ENCODE assay signal across 8 cellular contexts in the genomic region with DNA sequence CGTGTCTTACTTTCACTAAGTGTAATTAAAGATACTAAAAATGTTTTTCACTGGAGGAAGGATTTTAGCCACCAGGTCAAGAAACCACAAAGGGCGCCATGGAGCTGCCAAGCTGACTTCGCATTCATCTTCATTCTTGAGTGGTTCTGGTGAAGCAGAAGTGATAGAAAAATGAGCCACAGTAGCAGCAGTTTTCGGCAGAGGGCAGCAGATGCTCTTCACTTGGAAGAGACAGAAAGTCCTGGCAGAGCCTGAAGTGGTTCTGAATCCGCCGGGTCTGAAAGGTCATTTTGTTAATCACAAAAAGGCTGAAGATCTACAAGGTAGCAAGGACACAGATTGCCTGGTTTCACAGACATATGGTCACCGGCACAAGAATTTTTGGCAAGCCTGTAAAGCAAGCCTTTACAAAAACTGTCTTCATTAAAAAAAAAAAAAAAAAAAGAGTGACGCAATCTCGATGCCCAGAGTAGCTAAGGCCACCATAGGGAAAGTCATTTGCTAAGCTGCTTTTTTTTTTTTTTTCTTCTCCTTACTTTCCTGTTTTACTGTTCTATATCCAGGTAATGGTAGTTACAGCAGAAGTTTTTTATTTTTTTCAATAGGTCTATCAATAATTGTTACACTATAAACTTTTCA.
DNase-seq lines count a peak whose midpoint lies in the region; ATAC-seq, FAIRE-seq and TF ChIP-seq lines count a peak whose summit lies in the region.

No MANE protein-coding gene starts in this region.

- in situ Hi-C loops in GM12878 (cut with MboI) = no loop called here

- ATAC-seq in GM12878 (peak; percentile 34; the same call in 1 of the 3 replicates), HG03520 (IDR thresholded peaks at IDR 0.05; ENCODE audit: unreplicated experiment) (no peak), GM21717 (IDR thresholded peaks at IDR 0.05; ENCODE audit: unreplicated experiment) (no peak)
- no peak for ATAC-seq in stimulated activated memory B cell treated with anti-CD40 and anti-IgM and Interleukin-4, amounts not matched to agents 10 μg/mL and 1 μg/mL and 100 μg/mL, for 72 hours

- peak; percentile 38 for DNase-seq in Calu3
- DNase-seq in NB4 (ENCODE audit: low read depth) = peak; percentile 13
- DNase-seq in GM12878 (ENCODE audit: low read depth, low spot score) = no peak
- DNase-seq in left kidney (ENCODE audit: low read depth, low spot score) = peak; percentile 71
- DNase-seq in stimulated activated naive CD4-positive, alpha-beta T cell treated with Interleukin-2 at 50 U/mL for 16 hours (lab: John Stamatoyannopoulos, UW) = no peak

- H3K79me2 ChIP-seq in GM12878 (ENCODE audit: control insufficient read depth, insufficient read depth, low read length) = no peaks in the 10 kb centered on the region

- TF ChIP-seq EP300 in GM12878 (IDR thresholded peaks at IDR 0.05; ENCODE audit: borderline replicate concordance in 1 of 2, control insufficient read depth in 1 of 2, low read depth in 2 of 2, low read length in 2 of 2) = no peak

- no peak overlapping the region for H3K4me3 ChIP-seq in NB4 (ENCODE audit: low read depth, low read length)
- H3K4me3 ChIP-seq in GM12878 = no peak overlapping the region

- FAIRE-seq in GM12878 (lab: Jason Lieb, UNC) = no peak

- no peaks in the 10 kb centered on the region for H3K4me1 ChIP-seq in GM12878 (ENCODE audit: control insufficient read depth, insufficient read depth, low read length)

- intact Hi-C loops in Calu3 (cut with micrococcal nuclease; ENCODE audit: unreplicated experiment) (loop anchor here (2.0 to 10.0 kb wide), 3 partner anchors 76 to 1118 kb away; no protein-coding TSS in a partner anchor), GM12878 (cut with micrococcal nuclease; ENCODE audit: unreplicated experiment) (no loop called here)

- no peak overlapping the region for H3K9ac ChIP-seq in GM12878 (ENCODE audit: control insufficient read depth, insufficient read depth, low read length)

- no peaks in the 10 kb centered on the region for H3K36me3 ChIP-seq in GM12878 (ENCODE audit: control insufficient read depth in 2 of 2, insufficient read depth in 2 of 2, low read length in 1 of 2)

- no peak overlapping the region for H3K4me2 ChIP-seq in GM12878 (ENCODE audit: control insufficient read depth, insufficient read depth)

- no peak overlapping the region for H3K27ac Mint-ChIP-seq in Calu3 (ENCODE audit: unreplicated experiment)
- H3K27ac Mint-ChIP-seq in stimulated activated memory B cell treated with anti-CD40 and anti-IgM and Interleukin-4, amounts not matched to agents 10 μg/mL and 1 μg/mL and 100 μg/mL, for 72 hours = no peak overlapping the region

- no peak overlapping the region for H3K4me3 Mint-ChIP-seq in Calu3 (ENCODE audit: low read depth, unreplicated experiment)
- no peak overlapping the region for H3K4me3 Mint-ChIP-seq in stimulated activated memory B cell treated with anti-CD40 and anti-IgM and Interleukin-4, amounts not matched to agents 10 μg/mL and 1 μg/mL and 100 μg/mL, for 72 hours

- WGBS in GM12878 (ENCODE audit: insufficient coverage, insufficient replicate concordance, low lambda C conversion rate, missing lambda C conversion rate) = 35% methylated on average over 9 of the region's 9 CpGs

- H3K27me3 ChIP-seq in GM12878 (replicated peaks in 1 of 2; ENCODE audit: control insufficient read depth in 2 of 2, insufficient read depth in 2 of 2, low read length in 1 of 2) = no peaks in the 10 kb centered on the region

- H3K27me3 Mint-ChIP-seq in Calu3 (ENCODE audit: unreplicated experiment) = no peaks in the 10 kb centered on the region
- no peaks in the 10 kb centered on the region for H3K27me3 Mint-ChIP-seq in stimulated activated memory B cell treated with anti-CD40 and anti-IgM and Interleukin-4, amounts not matched to agents 10 μg/mL and 1 μg/mL and 100 μg/mL, for 72 hours

- no peaks in the 10 kb centered on the region for H3K4me1 Mint-ChIP-seq in Calu3 (ENCODE audit: low read depth, unreplicated experiment)
- no peaks in the 10 kb centered on the region for H3K4me1 Mint-ChIP-seq in stimulated activated memory B cell treated with anti-CD40 and anti-IgM and Interleukin-4, amounts not matched to agents 10 μg/mL and 1 μg/mL and 100 μg/mL, for 72 hours

- CTCF ChIA-PET in Calu3 (lab: Charles Lee) = interaction anchor here (0.6 to 1.1 kb wide), 8 partner anchors 37 to 688 kb away, joined by 3 to 5 read pairs (median 3); no protein-coding TSS in a partner anchor
- CTCF ChIA-PET in GM12878 (lab: Yijun Ruan, JAX) = interaction anchor here (1.3 kb wide), 1 partner anchor 201 kb away, joined by 3 read pairs; no protein-coding TSS in a partner anchor

- no peak overlapping the region for H3K27ac ChIP-seq in GM12878 (ENCODE audit: control insufficient read depth, insufficient read depth)

- BruUV-seq in Calu3 (replicated peaks; lab: Mats Ljungman, UMichigan) (no TSS peak), GM12878 (replicated peaks; lab: Mats Ljungman, UMichigan) (no TSS peak)

- no peaks in the 10 kb centered on the region for H4K20me1 ChIP-seq in GM12878 (ENCODE audit: control insufficient read depth, insufficient read depth)

- RAD21 ChIA-PET in GM12878 (lab: Charles Lee; ENCODE audit: unreplicated experiment) = no interaction called here

- no peak overlapping the region for H2AFZ ChIP-seq in GM12878 (ENCODE audit: control insufficient read depth, low read depth, low read length)

- H3K36me3 Mint-ChIP-seq in Calu3 (ENCODE audit: insufficient read depth, unreplicated experiment) = no peaks in the 10 kb centered on the region
- H3K36me3 Mint-ChIP-seq in stimulated activated memory B cell treated with anti-CD40 and anti-IgM and Interleukin-4, amounts not matched to agents 10 μg/mL and 1 μg/mL and 100 μg/mL, for 72 hours = no peaks in the 10 kb centered on the region

- H3K9me3 ChIP-seq in GM12878 (replicated peaks; ENCODE audit: control insufficient read depth, insufficient read depth, low read length) = no peaks in the 10 kb centered on the region

- 0 out of 2 replicates have a peak, but pooled peaks have one; percentile 18 for TF ChIP-seq RAD21 in GM12878 (IDR thresholded peaks at IDR 0.05; ENCODE audit: insufficient read depth, low read depth, low read length)

- POLR2A ChIA-PET in GM12878 (lab: Charles Lee) = no interaction called here

- SMC1A ChIA-PET in GM12878 (lab: Charles Lee; ENCODE audit: uncharacterized antibody, unreplicated experiment) = no interaction called here

- H3K9me3 Mint-ChIP-seq in Calu3 (ENCODE audit: low read depth, unreplicated experiment) = no peaks in the 10 kb centered on the region
- no peaks in the 10 kb centered on the region for H3K9me3 Mint-ChIP-seq in stimulated activated memory B cell treated with anti-CD40 and anti-IgM and Interleukin-4, amounts not matched to agents 10 μg/mL and 1 μg/mL and 100 μg/mL, for 72 hours

- TF ChIP-seq POLR2A in NB4 (IDR thresholded peaks at IDR 0.05; ENCODE audit: extremely low read depth, insufficient read length) = no peak
- no peak for TF ChIP-seq POLR2A in GM12878 (IDR thresholded peaks at IDR 0.05; ENCODE audit: low read depth, low read length)

- TF ChIP-seq CTCF in Calu3 (IDR thresholded peaks at IDR 0.05; ENCODE audit: unreplicated experiment) (peak; percentile 40), NB4 (IDR thresholded peaks at IDR 0.05; ENCODE audit: low read depth, low read length) (no peak), GM12878 (IDR thresholded peaks at IDR 0.05 in 2 of 3, conservative IDR thresholded peaks at IDR 0.05 in 1 of 3; ENCODE audit: control insufficient read depth in 2 of 3, extremely low read depth in 1 of 3, insufficient read depth in 1 of 3, low read depth in 3 of 3, low read length in 3 of 3) (peak in 2 of 3 experiments; percentile 17 to 24; a peak in 2 of 6 replicates)

TF ChIP-seq in GM12878, 131 proteins besides CTCF, POLR2A, EP300 and RAD21 (continues in another document):
- TF ChIP-seq CBX3 (IDR thresholded peaks at IDR 0.05; ENCODE audit: borderline replicate concordance, low read depth) (no peak), NRF1 (conservative IDR thresholded peaks at IDR 0.05; ENCODE audit: low read depth, low read length) (no peak), ZNF24 (IDR thresholded peaks at IDR 0.05) (no peak), JUNB (IDR thresholded peaks at IDR 0.05) (no peak), HDAC2 (IDR thresholded peaks at IDR 0.05) (no peak)
- TF ChIP-seq, protein P1, sequence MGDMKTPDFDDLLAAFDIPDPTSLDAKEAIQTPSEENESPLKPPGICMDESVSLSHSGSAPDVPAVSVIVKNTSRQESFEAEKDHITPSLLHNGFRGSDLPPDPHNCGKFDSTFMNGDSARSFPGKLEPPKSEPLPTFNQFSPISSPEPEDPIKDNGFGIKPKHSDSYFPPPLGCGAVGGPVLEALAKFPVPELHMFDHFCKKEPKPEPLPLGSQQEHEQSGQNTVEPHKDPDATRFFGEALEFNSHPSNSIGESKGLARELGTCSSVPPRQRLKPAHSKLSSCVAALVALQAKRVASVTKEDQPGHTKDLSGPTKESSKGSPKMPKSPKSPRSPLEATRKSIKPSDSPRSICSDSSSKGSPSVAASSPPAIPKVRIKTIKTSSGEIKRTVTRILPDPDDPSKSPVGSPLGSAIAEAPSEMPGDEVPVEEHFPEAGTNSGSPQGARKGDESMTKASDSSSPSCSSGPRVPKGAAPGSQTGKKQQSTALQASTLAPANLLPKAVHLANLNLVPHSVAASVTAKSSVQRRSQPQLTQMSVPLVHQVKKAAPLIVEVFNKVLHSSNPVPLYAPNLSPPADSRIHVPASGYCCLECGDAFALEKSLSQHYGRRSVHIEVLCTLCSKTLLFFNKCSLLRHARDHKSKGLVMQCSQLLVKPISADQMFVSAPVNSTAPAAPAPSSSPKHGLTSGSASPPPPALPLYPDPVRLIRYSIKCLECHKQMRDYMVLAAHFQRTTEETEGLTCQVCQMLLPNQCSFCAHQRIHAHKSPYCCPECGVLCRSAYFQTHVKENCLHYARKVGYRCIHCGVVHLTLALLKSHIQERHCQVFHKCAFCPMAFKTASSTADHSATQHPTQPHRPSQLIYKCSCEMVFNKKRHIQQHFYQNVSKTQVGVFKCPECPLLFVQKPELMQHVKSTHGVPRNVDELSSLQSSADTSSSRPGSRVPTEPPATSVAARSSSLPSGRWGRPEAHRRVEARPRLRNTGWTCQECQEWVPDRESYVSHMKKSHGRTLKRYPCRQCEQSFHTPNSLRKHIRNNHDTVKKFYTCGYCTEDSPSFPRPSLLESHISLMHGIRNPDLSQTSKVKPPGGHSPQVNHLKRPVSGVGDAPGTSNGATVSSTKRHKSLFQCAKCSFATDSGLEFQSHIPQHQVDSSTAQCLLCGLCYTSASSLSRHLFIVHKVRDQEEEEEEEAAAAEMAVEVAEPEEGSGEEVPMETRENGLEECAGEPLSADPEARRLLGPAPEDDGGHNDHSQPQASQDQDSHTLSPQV (IDR thresholded peaks at IDR 0.05) = no peak
- TF ChIP-seq, protein P2, sequence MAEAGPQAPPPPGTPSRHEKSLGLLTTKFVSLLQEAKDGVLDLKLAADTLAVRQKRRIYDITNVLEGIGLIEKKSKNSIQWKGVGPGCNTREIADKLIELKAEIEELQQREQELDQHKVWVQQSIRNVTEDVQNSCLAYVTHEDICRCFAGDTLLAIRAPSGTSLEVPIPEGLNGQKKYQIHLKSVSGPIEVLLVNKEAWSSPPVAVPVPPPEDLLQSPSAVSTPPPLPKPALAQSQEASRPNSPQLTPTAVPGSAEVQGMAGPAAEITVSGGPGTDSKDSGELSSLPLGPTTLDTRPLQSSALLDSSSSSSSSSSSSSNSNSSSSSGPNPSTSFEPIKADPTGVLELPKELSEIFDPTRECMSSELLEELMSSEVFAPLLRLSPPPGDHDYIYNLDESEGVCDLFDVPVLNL (IDR thresholded peaks at IDR 0.05; ENCODE audit: low read depth, low read length) = no peak

Comparison
In these comparisons a context has a peak if more than half of its experiments do, and no peak if none do; other contexts are left out.
1. DNase-seq: peak in Calu3 (single experiment), NB4 (single experiment) and left kidney (single experiment); none in GM12878 (single experiment) and stimulated activated naive CD4-positive, alpha-beta T cell treated with Interleukin-2 at 50 U/mL for 16 hours (single experiment).